In the genomic region with DNA sequence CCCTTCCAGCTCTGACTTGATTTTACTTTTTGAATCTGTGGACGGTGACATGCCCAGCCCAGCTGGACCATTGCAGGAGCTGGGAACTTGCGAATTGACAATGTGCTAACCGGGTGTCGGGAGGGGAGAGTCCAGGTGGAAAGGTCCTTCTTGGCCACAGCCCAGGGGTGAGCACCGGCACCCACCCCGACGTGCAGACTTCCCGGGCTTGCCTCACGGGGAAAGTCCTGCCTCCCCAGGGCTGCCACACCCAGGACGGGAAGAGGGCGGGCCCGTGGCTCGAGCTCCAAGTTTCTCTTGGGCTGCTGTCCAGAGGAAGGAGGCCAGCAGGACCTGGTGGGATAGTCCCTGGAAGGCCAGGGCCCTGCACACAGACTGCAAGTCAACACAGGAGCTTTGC, we compare ENCODE assay signal across 11 cellular contexts. TPM values are rescaled to one million over a fixed set of nuclear protein-coding genes. Genes with fewer than 3 reads are reported as not detected.
DNase-seq lines count a peak whose midpoint lies in the region; ATAC-seq lines count a peak whose summit lies in the region.
"Had no signal": no experiment of that assay in that cellular context is flagged by ENCODE, and none has a peak within 500 bp of the region (broad histone marks: within the 10 kb centered on the region; RNA-seq: fewer than 3 reads in every experiment).

No MANE protein-coding gene starts in this region.

- peak; percentile 79 for DNase-seq in Right ventricle myocardium inferior (ENCODE audit: missing footprints)
- no peak for DNase-seq in cardiac septum (ENCODE audit: low spot score)
- DNase-seq in fibroblast of gingiva (ENCODE audit: low read depth), result peak; percentile 17
- DNase-seq in myocyte (ENCODE audit: low read depth), result peak; percentile 42
- no peak for DNase-seq in NCI-H1048 (lab: John Stamatoyannopoulos, UW)
- no peak for DNase-seq in activated CD4-positive, alpha-beta memory T cell treated with anti-CD3 and anti-CD28 coated beads for 36 hours
- no peak for DNase-seq in COLO668 (lab: John Stamatoyannopoulos, UW; ENCODE audit: unreplicated experiment)
- DNase-seq: activated CD8-positive, alpha-beta memory T cell treated with anti-CD3 and anti-CD28 coated beads, Interleukin-2, amount 10 ng/mL, durations not matched to agents 7 days and 5 days; NCI-H748 treated with DMSO at 0.1 percent for 48 hours had no signal

- intact Hi-C loops in Right ventricle myocardium inferior (cut with DNase I) (no loop called here), cardiac septum (cut with DNase I) (no loop called here)
- intact Hi-C loops in activated CD4-positive, alpha-beta memory T cell treated with anti-CD3 and anti-CD28 coated beads for 36 hours (cut with micrococcal nuclease), result no loop called here

- H3K4me1 Mint-ChIP-seq in activated CD4-positive, alpha-beta memory T cell treated with anti-CD3 and anti-CD28 coated beads for 36 hours (ENCODE audit: low read depth), result no peaks in the 10 kb centered on the region

- no peaks in the 10 kb centered on the region for H3K36me3 Mint-ChIP-seq in activated CD4-positive, alpha-beta memory T cell treated with anti-CD3 and anti-CD28 coated beads for 36 hours
- H3K36me3 Mint-ChIP-seq: activated CD8-positive, alpha-beta memory T cell treated with anti-CD3 and anti-CD28 coated beads, Interleukin-2, amount 10 ng/mL, durations not matched to agents 7 days and 5 days had no signal

- ATAC-seq in Right ventricle myocardium inferior (peak; percentile 75), HG03097 (IDR thresholded peaks at IDR 0.05; ENCODE audit: low FRiP score, unreplicated experiment) (no peak)
- ATAC-seq: activated CD8-positive, alpha-beta memory T cell treated with anti-CD3 and anti-CD28 coated beads, Interleukin-2, amount 10 ng/mL, durations not matched to agents 7 days and 5 days had no signal

- CTCF ChIA-PET in activated CD4-positive, alpha-beta memory T cell treated with anti-CD3 and anti-CD28 coated beads for 36 hours (lab: Charles Lee), result interaction anchor here (0.9 kb wide), 1 partner anchor 9 kb away, joined by 3 read pairs; no protein-coding TSS in a partner anchor

- peaks cover 7% of the 10 kb centered on the region for H3K27me3 Mint-ChIP-seq in activated CD4-positive, alpha-beta memory T cell treated with anti-CD3 and anti-CD28 coated beads for 36 hours

- POLR2A ChIA-PET in activated CD4-positive, alpha-beta memory T cell treated with anti-CD3 and anti-CD28 coated beads for 36 hours (lab: Charles Lee), result interaction anchor here (0.8 kb wide), 1 partner anchor 14 kb away, joined by 3 read pairs; no protein-coding TSS in a partner anchor

- no peak overlapping the region for H3K4me3 Mint-ChIP-seq in activated CD4-positive, alpha-beta memory T cell treated with anti-CD3 and anti-CD28 coated beads for 36 hours
- H3K4me3 Mint-ChIP-seq: activated CD8-positive, alpha-beta memory T cell treated with anti-CD3 and anti-CD28 coated beads, Interleukin-2, amount 10 ng/mL, durations not matched to agents 7 days and 5 days had no signal

- H3K9me3 Mint-ChIP-seq in activated CD4-positive, alpha-beta memory T cell treated with anti-CD3 and anti-CD28 coated beads for 36 hours, result no peaks in the 10 kb centered on the region

- H3K27ac Mint-ChIP-seq in activated CD4-positive, alpha-beta memory T cell treated with anti-CD3 and anti-CD28 coated beads for 36 hours, result no peak overlapping the region
- H3K27ac Mint-ChIP-seq: activated CD8-positive, alpha-beta memory T cell treated with anti-CD3 and anti-CD28 coated beads, Interleukin-2, amount 10 ng/mL, durations not matched to agents 7 days and 5 days had no signal

RNA-seq across cellular contexts. Expression of gene CARD14, which starts 17.7 kb away (rescaled TPM):
- total RNA-seq in Right ventricle myocardium inferior (not detected), cardiac septum (not detected), myocyte (0.21 and 1.9 TPM in 2 replicates)
- polyA plus RNA-seq in myocyte (2012), result 0.47 TPM
- not detected for total RNA-seq in activated CD4-positive, alpha-beta memory T cell treated with anti-CD3 and anti-CD28 coated beads for 36 hours
- total RNA-seq: activated CD8-positive, alpha-beta memory T cell treated with anti-CD3 and anti-CD28 coated beads, Interleukin-2, amount 10 ng/mL, durations not matched to agents 7 days and 5 days; T-helper 1 cell treated with Interleukin-12 subunit alpha and Interleukin-12 subunit beta and Interleukin-4 antibody, amounts not matched to agents 30 ng/mL and 1 ng/mL, for 36 hours had no signal

RNA-seq across cellular contexts. Expression of gene SGSH, which starts 32.6 kb away (rescaled TPM):
- total RNA-seq in Right ventricle myocardium inferior, result 12.4 TPM
- 21.4 TPM for total RNA-seq in cardiac septum
- total RNA-seq in myocyte, result 17.1 and 17.8 TPM in 2 replicates
- polyA plus RNA-seq in myocyte (2012), result 42.9 TPM
- 10 to 100 TPM; 37.4 to 44.7 TPM for total RNA-seq in activated CD4-positive, alpha-beta memory T cell treated with anti-CD3 and anti-CD28 coated beads for 36 hours

RNA-seq across cellular contexts. Expression of gene SLC26A11, which starts 32.7 kb away (rescaled TPM):
- total RNA-seq in Right ventricle myocardium inferior (3.9 TPM), cardiac septum (8.3 TPM), myocyte (10.6 and 13.0 TPM in 2 replicates)
- 13.4 TPM for polyA plus RNA-seq in myocyte (2012)
- total RNA-seq in activated CD4-positive, alpha-beta memory T cell treated with anti-CD3 and anti-CD28 coated beads for 36 hours, result 10 to 100 TPM; 10.1 to 10.6 TPM

RNA-seq across cellular contexts. Expression of gene EIF4A3, which starts 40.6 kb away (rescaled TPM):
- total RNA-seq in Right ventricle myocardium inferior (31.3 TPM), cardiac septum (40.9 TPM), myocyte (77.9 and 86.1 TPM in 2 replicates)
- 68.0 TPM for polyA plus RNA-seq in myocyte (2012)
- 100 to 1,000 TPM; 111 to 115 TPM for total RNA-seq in activated CD4-positive, alpha-beta memory T cell treated with anti-CD3 and anti-CD28 coated beads for 36 hours

Comparison
In these comparisons a context has a peak if more than half of its experiments do, and no peak if none do; other contexts are left out.
1. DNase-seq: peak in Right ventricle myocardium inferior (single experiment), fibroblast of gingiva (single experiment) and myocyte (single experiment); none in cardiac septum (single experiment), NCI-H1048 (single experiment), activated CD4-positive, alpha-beta memory T cell treated with anti-CD3 and anti-CD28 coated beads for 36 hours (single experiment) and COLO668 (single experiment).